ENCODE assay signal across 18 cellular contexts in the genomic region with DNA sequence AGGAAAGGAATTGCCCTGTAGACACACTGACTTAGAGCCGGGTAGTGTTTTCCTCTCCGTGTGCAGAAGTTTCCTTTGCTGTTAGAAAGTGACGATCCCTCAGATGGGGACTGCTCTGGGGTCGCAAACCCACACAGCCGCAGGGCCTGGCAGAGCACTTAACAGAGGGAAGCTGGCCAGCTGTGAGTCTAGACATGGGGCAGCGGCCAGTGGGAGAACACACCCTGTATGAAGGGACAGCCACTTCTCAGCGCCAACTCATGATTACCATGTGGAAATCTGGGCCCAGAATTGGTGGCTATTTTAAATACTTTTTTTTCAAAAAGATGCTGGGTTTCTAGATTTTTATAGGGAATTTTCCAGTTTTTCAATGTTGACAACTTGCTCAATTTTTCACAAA. TPM values are rescaled to one million over a fixed set of nuclear protein-coding genes. Genes with fewer than 3 reads are reported as not detected.
DNase-seq lines count a peak whose midpoint lies in the region; ATAC-seq lines count a peak whose summit lies in the region.
"Had no signal": no experiment of that assay in that cellular context is flagged by ENCODE, and none has a peak within 500 bp of the region (broad histone marks: within the 10 kb centered on the region; RNA-seq: fewer than 3 reads in every experiment).

No MANE protein-coding gene starts in this region.

- peaks cover 2 to 5% of the 10 kb centered on the region in 2 donors for H3K4me1 Mint-ChIP-seq in effector memory CD8-positive, alpha-beta T cell (ENCODE audit: low read depth in 2 of 2)

- ATAC-seq in left cardiac atrium (peak; percentile 76 to 79), GM21526 (IDR thresholded peaks at IDR 0.05; ENCODE audit: low FRiP score, unreplicated experiment) (no peak)
- no peak for ATAC-seq in effector memory CD8-positive, alpha-beta T cell (replicated peaks)
- ATAC-seq: natural killer cell had no signal

- no peaks in the 10 kb centered on the region for H3K9me3 Mint-ChIP-seq in effector memory CD8-positive, alpha-beta T cell
- H3K9me3 Mint-ChIP-seq: activated T-helper 2 cell treated with anti-CD3 and anti-CD28 coated beads, Interferon-gamma antibody, Interleukin-2, Interleukin-4, amounts not matched to agents 10 μg/mL and 5 μg/mL and 100 μg/mL, durations not matched to agents 14 hours and 24 hours and 36 hours; CD8-positive, alpha-beta memory T cell; natural killer cell had no signal

- H3K36me3 Mint-ChIP-seq in effector memory CD8-positive, alpha-beta T cell (ENCODE audit: insufficient read depth): peaks cover 56% of the 10 kb centered on the region

- no peak overlapping the region for H3K27ac Mint-ChIP-seq in effector memory CD8-positive, alpha-beta T cell
- H3K27ac Mint-ChIP-seq: natural killer cell had no signal

- H3K4me3 Mint-ChIP-seq in effector memory CD8-positive, alpha-beta T cell: no peak overlapping the region
- H3K4me3 Mint-ChIP-seq: CD8-positive, alpha-beta memory T cell; natural killer cell had no signal

- DNase-seq in AG20443 (ENCODE audit: low spot score) (peak; percentile 36), left cardiac atrium (peak; percentile 36), putamen (ENCODE audit: low spot score) (peak; percentile 47), HUDEP-2 (lab: John Stamatoyannopoulos, UW; ENCODE audit: unreplicated experiment in 76 of 76) (no peak), MV-4-11 (lab: John Stamatoyannopoulos, UW) (no peak)
- no peak for DNase-seq in effector memory CD8-positive, alpha-beta T cell
- DNase-seq: ACHN; amniotic stem cell; CD8-positive, alpha-beta memory T cell; natural killer cell; NCI-H1694; NCI-H510A treated with DMSO at 0.1 percent for 48 hours; stimulated activated CD4-positive, alpha-beta T cell treated with anti-CD3 and anti-CD28 coated beads, Interleukin-2, amount 100 ng/mL, for 48 hours; trophoblast cell had no signal

- no peaks in the 10 kb centered on the region for H3K27me3 Mint-ChIP-seq in effector memory CD8-positive, alpha-beta T cell
- H3K27me3 Mint-ChIP-seq: CD8-positive, alpha-beta memory T cell had no signal

- intact Hi-C loops in left cardiac atrium (cut with DNase I): loop anchor here in 1 of 2 donors (10.0 kb wide), 1 partner anchor 307 kb away; no protein-coding TSS in a partner anchor

- H3K27ac ChIP-seq in angular gyrus (ENCODE audit: low read depth, low read length): peak overlapping the region; percentile 54
- H3K27ac ChIP-seq: SK-N-MC had no signal

RNA-seq across cellular contexts. Expression of a gene that starts 39.4 kb away (rescaled TPM):
- 1 to 10 TPM; 6.4 to 6.5 TPM for total RNA-seq in left cardiac atrium

Comparison
In these comparisons a context has a peak if more than half of its experiments do, and no peak if none do; other contexts are left out.
1. DNase-seq: peak in AG20443 (single experiment), left cardiac atrium (single experiment) and putamen (single experiment); none in effector memory CD8-positive, alpha-beta T cell (0 of 3), HUDEP-2 (0 of 76) and MV-4-11 (single experiment).
2. ATAC-seq: peak in left cardiac atrium (2 of 2); none in effector memory CD8-positive, alpha-beta T cell (single experiment) and GM21526 (single experiment).